ENCODE assay signal across 24 cellular contexts in the genomic region with DNA sequence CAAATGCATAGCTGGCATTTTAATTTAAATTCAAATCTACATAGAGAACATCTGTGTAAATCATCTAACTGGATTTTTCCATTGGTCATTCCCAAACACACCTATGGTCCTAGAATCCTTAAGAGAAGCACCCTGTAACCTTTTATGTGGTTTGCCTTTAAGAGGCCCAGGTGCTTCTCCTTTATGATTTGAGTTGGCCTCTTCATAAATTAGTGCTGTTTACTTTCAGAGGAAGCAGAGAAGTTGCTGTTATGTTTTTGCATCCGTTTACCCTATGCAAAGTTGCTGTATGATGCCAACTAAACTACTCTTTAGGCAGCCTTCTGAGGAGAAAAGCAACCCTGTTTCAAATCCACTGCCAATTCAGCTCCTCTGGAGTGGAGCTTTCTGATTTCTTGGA.
A peak's percentile ranks its signal among the peaks of the same experiment; 100 is the strongest.
DNase-seq lines count a peak whose midpoint lies in the region; ATAC-seq and TF ChIP-seq lines count a peak whose summit lies in the region.
"Had no signal": no experiment of that assay in that cellular context is flagged by ENCODE, and none has a peak within 500 bp of the region (broad histone marks: within the 10 kb centered on the region; RNA-seq: fewer than 3 reads in every experiment).

No MANE protein-coding gene starts in this region.

- H3K9me3 ChIP-seq in spleen = no peaks in the 10 kb centered on the region
- H3K9me3 ChIP-seq: A549; BLaER1 treated with 17β-estradiol and CSF1 and Interleukin-3, amounts not matched to agents 10 nM and 100 nM had no signal

- TF ChIP-seq POLR2A in spleen (IDR thresholded peaks at IDR 0.05) = no peak

- no peak for TF ChIP-seq CTCF in GM12865 (IDR thresholded peaks at IDR 0.05; ENCODE audit: insufficient read depth, low read depth, low read length, missing control alignments)
- no peak for TF ChIP-seq CTCF in spleen (IDR thresholded peaks at IDR 0.05 in 8 of 11, conservative IDR thresholded peaks at IDR 0.05 in 3 of 11)

- H3K27ac ChIP-seq in spleen = no peak overlapping the region
- H3K27ac ChIP-seq: A549; BLaER1 treated with 17β-estradiol and CSF1 and Interleukin-3, amounts not matched to agents 10 nM and 100 nM; HL-60; KMS-11 had no signal

- H3K27me3 ChIP-seq in spleen (replicated peaks in 1 of 7) = no peaks in the 10 kb centered on the region
- H3K27me3 ChIP-seq: BLaER1 treated with 17β-estradiol and CSF1 and Interleukin-3, amounts not matched to agents 10 nM and 100 nM had no signal

- intact Hi-C loops in spleen (cut with DNase I; ENCODE audit: low total_unique reads) = no loop called here

- DNase-seq in GM12865 (ENCODE audit: low read depth) = peak; percentile 34
- peak; percentile 94 for DNase-seq in NCI-H526 treated with DMSO at 0.1 percent for 48 hours (lab: John Stamatoyannopoulos, UW)
- DNase-seq in SHP77 (lab: John Stamatoyannopoulos, UW) = no peak
- DNase-seq in spleen = no peak
- DNase-seq: AML-193; CD4-positive, alpha-beta T cell; DMS53; HCEC 1CT; MM.1S; NCI-H2029 treated with DMSO at 0.1 percent for 48 hours; NCI-H2171; NCI-H226; NCI-H82; NK-92 treated with Interleukin-12 subunit alpha and Interleukin-12 subunit beta, amount 100 ng/mL, for 24 hours; Right ventricle myocardium superior; RPMI8226; T-helper 1 cell had no signal

- ATAC-seq in GM21447 (IDR thresholded peaks at IDR 0.05; ENCODE audit: unreplicated experiment) = peak; percentile 47
- ATAC-seq in HG02870 (IDR thresholded peaks at IDR 0.05; ENCODE audit: unreplicated experiment) = peak; percentile 61
- ATAC-seq in HG02759 (IDR thresholded peaks at IDR 0.05; ENCODE audit: unreplicated experiment) = no peak
- ATAC-seq: A549 had no signal

- peaks cover 0 to 19% (median 2%) of the 10 kb centered on the region in 6 donors for H3K36me3 ChIP-seq in spleen

- no peaks in the 10 kb centered on the region for H3K4me1 ChIP-seq in spleen
- H3K4me1 ChIP-seq: BLaER1 treated with 17β-estradiol and CSF1 and Interleukin-3, amounts not matched to agents 10 nM and 100 nM had no signal

- H3K4me3 ChIP-seq in GM12865 (ENCODE audit: low read depth, low read length) = no peak overlapping the region
- no peak overlapping the region for H3K4me3 ChIP-seq in spleen
- H3K4me3 ChIP-seq: A549; BLaER1 treated with 17β-estradiol and CSF1 and Interleukin-3, amounts not matched to agents 10 nM and 100 nM had no signal

- WGBS in spleen, 5 donors = 74 to 86% (median 76%) methylated on average over 1 of the region's 1 CpG

Comparison
In these comparisons a context has a peak if more than half of its experiments do, and no peak if none do; other contexts are left out.
1. DNase-seq: peak in GM12865 (single experiment) and NCI-H526 treated with DMSO at 0.1 percent for 48 hours (single experiment); none in SHP77 (0 of 2) and spleen (single experiment).